In genomic region chr14:68934034-68934433, GRCh38 we compare ENCODE assay signal across 19 cellular contexts. TPM values are rescaled to one million over a fixed set of nuclear protein-coding genes. Genes with fewer than 3 reads are reported as not detected.
A peak's percentile ranks its signal among the peaks of the same experiment; 100 is the strongest.
DNase-seq lines count a peak whose midpoint lies in the region; FAIRE-seq and TF ChIP-seq lines count a peak whose summit lies in the region.
"Had no signal": no experiment of that assay in that cellular context is flagged by ENCODE, and none has a peak within 500 bp of the region (broad histone marks: within the 10 kb centered on the region; RNA-seq: fewer than 3 reads in every experiment).

No MANE protein-coding gene starts in this region.

- peaks cover 13% of the 10 kb centered on the region for H3K36me3 Mint-ChIP-seq in activated naive CD8-positive, alpha-beta T cell treated with anti-CD3 and anti-CD28 coated beads for 36 hours

- H3K9ac ChIP-seq in muscle layer of colon (ENCODE audit: low read length) = no peak overlapping the region

- intact Hi-C loops in stomach (cut with DNase I; ENCODE audit: low total_unique reads) = no loop called here

- peak overlapping the region; percentile 60 for H3K27ac ChIP-seq in muscle layer of colon (ENCODE audit: low read depth, low read length)
- H3K27ac ChIP-seq in stomach = peak overlapping the region in 4 of 5 donors; percentile 56 to 91 (median 85)
- H3K27ac ChIP-seq: WERI-Rb-1 had no signal

- WGBS in stomach, 5 donors = 86 to 93% (median 89%) methylated on average over 9 of the region's 9 CpGs

- TF ChIP-seq EP300 in stomach (IDR thresholded peaks at IDR 0.05) = no peak

- H3K27me3 Mint-ChIP-seq in activated naive CD8-positive, alpha-beta T cell treated with anti-CD3 and anti-CD28 coated beads for 36 hours = no peaks in the 10 kb centered on the region
- H3K27me3 Mint-ChIP-seq: activated T-helper 17 cell treated with anti-CD3 and anti-CD28 coated beads, Interleukin-2, amount 50 U/mL, for 72 hours had no signal

- H3K4me1 ChIP-seq in muscle layer of colon (ENCODE audit: insufficient read depth, low read length) (peaks cover 94% of the 10 kb centered on the region), stomach (peaks cover 70 to 99% (median 83%) of the 10 kb centered on the region in 4 donors), HAP-1 (no peaks in the 10 kb centered on the region)

- no peak overlapping the region for H3K4me3 Mint-ChIP-seq in activated naive CD8-positive, alpha-beta T cell treated with anti-CD3 and anti-CD28 coated beads for 36 hours
- H3K4me3 Mint-ChIP-seq: activated T-helper 17 cell treated with anti-CD3 and anti-CD28 coated beads, Interleukin-2, amount 50 U/mL, for 72 hours had no signal

- no peaks in the 10 kb centered on the region for H3K9me3 Mint-ChIP-seq in activated naive CD8-positive, alpha-beta T cell treated with anti-CD3 and anti-CD28 coated beads for 36 hours
- H3K9me3 Mint-ChIP-seq: activated T-helper 17 cell treated with anti-CD3 and anti-CD28 coated beads, Interleukin-2, amount 50 U/mL, for 72 hours had no signal

- FAIRE-seq in HTR-8/SVneo (lab: Jason Lieb, UNC) = peak; percentile 95

- DNase-seq in HTR-8/SVneo (ENCODE audit: insufficient read length, low spot score) (no peak), stomach (no peak), ecto neural progenitor cell (ENCODE audit: low spot score) (no peak), glomerular visceral epithelial cell (ENCODE audit: extremely low spot score) (no peak), HAP-1 (ENCODE audit: low spot score in 2 of 2) (no peak)
- DNase-seq in activated naive CD8-positive, alpha-beta T cell treated with anti-CD3 and anti-CD28 coated beads for 36 hours = no peak
- DNase-seq: amniotic stem cell; cerebellar nuclear complex; DMS 273 treated with DMSO at 0.1 percent for 48 hours; foreskin melanocyte; left lung; NCI-H187 treated with DMSO at 0.1 percent for 48 hours; NCI-H446 treated with DMSO at 0.1 percent for 48 hours; retina; Right ventricle myocardium superior; stimulated activated CD4-positive, alpha-beta T cell treated with anti-CD3 and anti-CD28 coated beads, Interleukin-2, amount 100 ng/mL, for 24 hours; WERI-Rb-1 had no signal

- no peaks in the 10 kb centered on the region for H3K9me3 ChIP-seq in muscle layer of colon (ENCODE audit: low read length)
- no peaks in the 10 kb centered on the region for H3K9me3 ChIP-seq in stomach
- no peaks in the 10 kb centered on the region for H3K9me3 ChIP-seq in HAP-1
- H3K9me3 ChIP-seq: left lung had no signal

- peaks cover 80% of the 10 kb centered on the region for H3K4me1 Mint-ChIP-seq in activated naive CD8-positive, alpha-beta T cell treated with anti-CD3 and anti-CD28 coated beads for 36 hours

- H3K4me3 ChIP-seq in muscle layer of colon (ENCODE audit: low read depth in 1 of 2, low read length in 2 of 2) (no peak overlapping the region), stomach (no peak overlapping the region), HAP-1 (no peak overlapping the region)
- H3K4me3 ChIP-seq: left lung had no signal

- in situ Hi-C loops in HAP-1 (cut with MboI; ENCODE audit: low sequenced_read_pairs) = no loop called here

- H3K27ac Mint-ChIP-seq in activated naive CD8-positive, alpha-beta T cell treated with anti-CD3 and anti-CD28 coated beads for 36 hours = peak overlapping the region; percentile 50
- H3K27ac Mint-ChIP-seq: activated T-helper 17 cell treated with anti-CD3 and anti-CD28 coated beads, Interleukin-2, amount 50 U/mL, for 72 hours had no signal

- peaks cover 19% of the 10 kb centered on the region for H3K36me3 ChIP-seq in muscle layer of colon (ENCODE audit: insufficient read depth, low read length)
- H3K36me3 ChIP-seq in stomach = no peaks in the 10 kb centered on the region
- H3K36me3 ChIP-seq in HAP-1 (replicated peaks) = no peaks in the 10 kb centered on the region
- H3K36me3 ChIP-seq: left lung, WERI-Rb-1 had no signal

- H3K27me3 ChIP-seq in muscle layer of colon (ENCODE audit: control insufficient read depth in 1 of 2, insufficient read depth in 2 of 2, low read length in 2 of 2) (no peaks in the 10 kb centered on the region), stomach (no peaks in the 10 kb centered on the region), HAP-1 (ENCODE audit: low read depth) (no peaks in the 10 kb centered on the region)
- H3K27me3 ChIP-seq: left lung had no signal

- no peak for TF ChIP-seq POLR2A in stomach (IDR thresholded peaks at IDR 0.05)

- TF ChIP-seq CTCF in stomach (IDR thresholded peaks at IDR 0.05) = no peak

RNA-seq across cellular contexts. Expression of gene ACTN1, which starts 45.1 kb away (rescaled TPM):
- 100 to 1,000 TPM; 171 to 177 TPM for total RNA-seq in activated naive CD8-positive, alpha-beta T cell treated with anti-CD3 and anti-CD28 coated beads for 36 hours
- 100 to 1,000 TPM; 191 to 504 (median 237) TPM for total RNA-seq in stomach
- polyA plus RNA-seq in stomach = 10 to 100 TPM; 25.7 to 87.7 (median 43.6) TPM
